Comparison of ENCODE assay signal across 21 cellular contexts in genomic region chr3:138441256-138441655, GRCh38. TPM values are rescaled to one million over a fixed set of nuclear protein-coding genes. Genes with fewer than 3 reads are reported as not detected.
DNase-seq lines count a peak whose midpoint lies in the region; ATAC-seq and TF ChIP-seq lines count a peak whose summit lies in the region.
"Had no signal": no experiment of that assay in that cellular context is flagged by ENCODE, and none has a peak within 500 bp of the region (broad histone marks: within the 10 kb centered on the region; RNA-seq: fewer than 3 reads in every experiment).

No MANE protein-coding gene starts in this region.

- intact Hi-C loops in upper lobe of right lung (cut with DNase I): no loop called here

- ATAC-seq in SK-N-SH treated with all-trans-retinoic acid at 6 μM for 48 hours (no peak), WTC11 (no peak), upper lobe of right lung (no peak), HG03469 (IDR thresholded peaks at IDR 0.05; ENCODE audit: unreplicated experiment) (no peak)
- ATAC-seq: GM12878, K562 had no signal

- POLR2A ChIA-PET in SK-N-SH (lab: Yijun Ruan, JAX) (no interaction called here), WTC11 (lab: Charles Lee) (no interaction called here)

- H3K9me3 Mint-ChIP-seq in WTC11: no peaks in the 10 kb centered on the region
- H3K9me3 Mint-ChIP-seq: CD4-positive, CD25-positive, alpha-beta regulatory T cell had no signal

- no peaks in the 10 kb centered on the region for H3K9me2 ChIP-seq in SK-N-SH

- H3K36me3 ChIP-seq in SK-N-SH (replicated peaks in 1 of 2; ENCODE audit: control insufficient read depth in 1 of 2, insufficient read depth in 2 of 2, low read length in 1 of 2): no peaks in the 10 kb centered on the region
- no peaks in the 10 kb centered on the region for H3K36me3 ChIP-seq in mesodermal cell (ENCODE audit: control insufficient read depth, insufficient read depth, low read length)
- H3K36me3 ChIP-seq in upper lobe of right lung: no peaks in the 10 kb centered on the region
- H3K36me3 ChIP-seq: BE2C, HAP-1 had no signal

- no peak for TF ChIP-seq EP300 in SK-N-SH (IDR thresholded peaks at IDR 0.05; ENCODE audit: borderline replicate concordance in 1 of 2, low read depth in 1 of 2, low read length in 1 of 2)

- DNase-seq in SK-N-SH (peak; percentile 11), WTC11 (ENCODE audit: low spot score) (no peak), upper lobe of right lung (no peak), NCI-H2227 treated with DMSO at 0.1 percent for 48 hours (lab: John Stamatoyannopoulos, UW) (no peak), AG08396 (ENCODE audit: low spot score) (no peak)
- DNase-seq: BE2C; CD4-positive, CD25-positive, alpha-beta regulatory T cell; COR-L47; GF-D8; NCI-H1105; NCI-H1694; NCI-H510A treated with DMSO at 0.1 percent for 48 hours; NCI-H774; SHP77 treated with DMSO at 0.1 percent for 48 hours had no signal

- H3K4me1 Mint-ChIP-seq in WTC11: peaks cover 6% of the 10 kb centered on the region

- H3K79me2 ChIP-seq in SK-N-SH (ENCODE audit: insufficient read depth): no peaks in the 10 kb centered on the region

- peaks cover 11% of the 10 kb centered on the region for H3F3A ChIP-seq in SK-N-SH (replicated peaks; ENCODE audit: insufficient read depth)

- no peaks in the 10 kb centered on the region for H3K9me3 ChIP-seq in SK-N-SH
- no peaks in the 10 kb centered on the region for H3K9me3 ChIP-seq in mesodermal cell (ENCODE audit: control insufficient read depth, low read length)
- H3K9me3 ChIP-seq in upper lobe of right lung: no peaks in the 10 kb centered on the region
- H3K9me3 ChIP-seq: BE2C, HAP-1 had no signal

- no peak overlapping the region for H3K9ac ChIP-seq in SK-N-SH

- TF ChIP-seq RAD21 in SK-N-SH (IDR thresholded peaks at IDR 0.05; ENCODE audit: low read length): no peak

- H3K4me1 ChIP-seq in SK-N-SH (ENCODE audit: control insufficient read depth in 1 of 2, insufficient read depth in 2 of 2, low read depth in 1 of 2, low read length in 1 of 2) (peaks cover 0 to 22% of the 10 kb centered on the region in 2 experiments), mesodermal cell (ENCODE audit: control insufficient read depth, insufficient read depth, low read length, poor library complexity, severe bottlenecking) (peaks cover 51% of the 10 kb centered on the region), upper lobe of right lung (peaks cover 23% of the 10 kb centered on the region)
- H3K4me1 ChIP-seq: BE2C, HAP-1 had no signal

- no peak overlapping the region for H3K4me3 Mint-ChIP-seq in WTC11
- H3K4me3 Mint-ChIP-seq: CD4-positive, CD25-positive, alpha-beta regulatory T cell had no signal

- H3K27ac Mint-ChIP-seq in WTC11: no peak overlapping the region
- H3K27ac Mint-ChIP-seq: CD4-positive, CD25-positive, alpha-beta regulatory T cell had no signal

- peak overlapping the region; percentile 45; the same call in 1 of the 2 replicates for H3K4me2 ChIP-seq in SK-N-SH

- peaks cover 16% of the 10 kb centered on the region for H3K27me3 Mint-ChIP-seq in WTC11 (ENCODE audit: low read depth)

- no peak overlapping the region for H2AFZ ChIP-seq in SK-N-SH (ENCODE audit: low read depth)

- H3K27me3 ChIP-seq in SK-N-SH (ENCODE audit: insufficient read depth): no peaks in the 10 kb centered on the region
- H3K27me3 ChIP-seq in upper lobe of right lung: peaks cover 3% of the 10 kb centered on the region
- H3K27me3 ChIP-seq: BE2C had no signal

- no peaks in the 10 kb centered on the region for H3K36me3 Mint-ChIP-seq in WTC11
- H3K36me3 Mint-ChIP-seq: CD4-positive, CD25-positive, alpha-beta regulatory T cell had no signal

- CTCF ChIA-PET in SK-N-SH (lab: Yijun Ruan, JAX) (interaction anchor here (2.4 kb wide), 1 partner anchor 24 kb away, joined by 8 read pairs; no protein-coding TSS in a partner anchor), WTC11 (lab: Charles Lee) (interaction anchor here (0.7 to 3.3 kb wide), 3 partner anchors 10 to 474 kb away, joined by 3 to 17 read pairs (median 8); no protein-coding TSS in a partner anchor)

- H3K4me3 ChIP-seq in SK-N-SH (ENCODE audit: low read depth in 2 of 2, low read length in 1 of 2) (no peak overlapping the region), mesodermal cell (ENCODE audit: extremely low read depth, insufficient read depth, low read length, poor library complexity, severe bottlenecking) (no peak overlapping the region), upper lobe of right lung (no peak overlapping the region)
- H3K4me3 ChIP-seq: GM12878, HAP-1, K562 had no signal

- H3K27ac ChIP-seq in SK-N-SH (ENCODE audit: low read depth in 2 of 2, low read length in 1 of 2): peak overlapping the region in 1 of 2 experiments; percentile 24; a peak in 1 of 4 replicates
- H3K27ac ChIP-seq in mesodermal cell (ENCODE audit: low read depth, low read length, severe bottlenecking): peak overlapping the region; percentile 61
- H3K27ac ChIP-seq in upper lobe of right lung: peak overlapping the region; percentile 58
- H3K27ac ChIP-seq: 22Rv1 had no signal

- TF ChIP-seq CTCF in SK-N-SH (IDR thresholded peaks at IDR 0.05): no peak
- TF ChIP-seq CTCF in WTC11 (IDR thresholded peaks at IDR 0.05): no peak
- no peak for TF ChIP-seq CTCF in upper lobe of right lung (IDR thresholded peaks at IDR 0.05)

- H4K20me1 ChIP-seq in SK-N-SH (ENCODE audit: insufficient read depth): no peaks in the 10 kb centered on the region

- 100% methylated on average over 1 of the region's 2 CpGs for WGBS in SK-N-SH (ENCODE audit: low lambda C conversion rate)
- WGBS in mesodermal cell (ENCODE audit: insufficient coverage in 2 of 2), 2 experiments: 100% methylated on average over 1 of the region's 2 CpGs

TF ChIP-seq in SK-N-SH, 30 proteins besides CTCF, POLR2A, EP300 and RAD21 (continues in another document):
- TF ChIP-seq NFIC (IDR thresholded peaks at IDR 0.05; ENCODE audit: borderline replicate concordance) (no peak), ELF1 (IDR thresholded peaks at IDR 0.05) (no peak), RCOR1 (IDR thresholded peaks at IDR 0.05; ENCODE audit: low read length) (no peak), SIN3A (IDR thresholded peaks at IDR 0.05; ENCODE audit: borderline replicate concordance, low read depth, low read length) (no peak)

TF ChIP-seq in SK-N-SH treated with all-trans-retinoic acid at 6 μM for 48 hours, 23 proteins besides CTCF, POLR2A, EP300 and RAD21:
- no peak for TF ChIP-seq TOX (CRISPR knock-in tag; IDR thresholded peaks at IDR 0.05; ENCODE audit: borderline replicate concordance)
- TF ChIP-seq ARNTL (CRISPR knock-in tag; IDR thresholded peaks at IDR 0.05; ENCODE audit: borderline replicate concordance, low read depth): no peak
- TF ChIP-seq ZFP30 (CRISPR knock-in tag; IDR thresholded peaks at IDR 0.05): no peak
- TF ChIP-seq POU6F1 (CRISPR knock-in tag; IDR thresholded peaks at IDR 0.05; ENCODE audit: borderline replicate concordance, low read depth): no peak

TF ChIP-seq in WTC11, 78 proteins besides CTCF, POLR2A, EP300 and RAD21:
- TF ChIP-seq ZNF138 (CRISPR knock-in tag; conservative IDR thresholded peaks at IDR 0.05) (no peak), GRHL2 (CRISPR knock-in tag; IDR thresholded peaks at IDR 0.05; ENCODE audit: insufficient replicate concordance, severe bottlenecking) (no peak), E2F5 (CRISPR knock-in tag; IDR thresholded peaks at IDR 0.05) (no peak), ETV6 (CRISPR knock-in tag; IDR thresholded peaks at IDR 0.05) (no peak), MXD4 (CRISPR knock-in tag; IDR thresholded peaks at IDR 0.05; ENCODE audit: borderline replicate concordance) (no peak), USF2 (CRISPR knock-in tag; IDR thresholded peaks at IDR 0.05) (peak; percentile 16; the same call in 1 of the 2 replicates), CBFB (CRISPR knock-in tag; IDR thresholded peaks at IDR 0.05; ENCODE audit: low read depth) (no peak), EMX1 (CRISPR knock-in tag; IDR thresholded peaks at IDR 0.05) (no peak)

RNA-seq across cellular contexts. Expression of gene ESYT3, which starts 6.8 kb away (rescaled TPM):
- 0.24 and 0.33 TPM in 2 replicates for polyA plus RNA-seq in SK-N-SH (2012; rRNA removed)
- 0.12 and 0.20 TPM in 2 replicates for polyA plus RNA-seq in SK-N-SH (2012; cell fraction: cytosol; rRNA removed)
- 1.3 and 1.7 TPM in 2 replicates for polyA plus RNA-seq in SK-N-SH (2012; cell fraction: nucleus; rRNA removed)
- total RNA-seq in WTC11 (2021) (4.4 to 6.4 TPM (median 5.7 TPM) in 3 replicates), upper lobe of right lung (66.4 TPM)
- 2.6 TPM for polyA plus RNA-seq in mesodermal cell (2013, experiment 1 of 2)
- 1.9 TPM for polyA plus RNA-seq in mesodermal cell (2013, experiment 2 of 2)
- total RNA-seq: CD4-positive, CD25-positive, alpha-beta regulatory T cell; GM12878; K562 had no signal
- polyA plus RNA-seq: GM12878, K562 had no signal

Comparison
In these comparisons a context has a peak if more than half of its experiments do, and no peak if none do; other contexts are left out.
1. Of the 6 proteins assayed by ChIP-seq in both WTC11 and SK-N-SH: peak only in WTC11: USF2; only in SK-N-SH: none; in both: none; in neither: 5.